13 cellular contexts compared by ENCODE assay signal in the genomic region with DNA sequence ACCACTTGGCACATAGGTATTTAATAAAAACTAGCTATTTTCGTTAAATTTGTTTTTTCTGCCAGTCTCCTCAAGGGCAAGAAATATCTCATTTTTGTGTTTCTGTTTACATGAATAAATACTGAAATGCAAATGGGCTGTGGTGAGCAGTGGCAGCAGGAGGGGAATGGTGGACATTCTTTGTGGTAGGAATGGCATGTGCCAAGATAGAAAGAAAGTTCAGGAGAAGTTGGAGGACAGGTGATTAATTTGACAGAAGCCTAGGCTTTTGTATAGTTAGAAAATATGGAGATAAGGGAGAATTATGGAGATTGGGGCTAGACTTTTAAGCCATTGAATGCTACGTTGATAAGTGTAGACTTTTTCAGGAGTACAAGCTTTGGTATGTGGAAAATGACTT. TPM values are rescaled to one million over a fixed set of nuclear protein-coding genes. Genes with fewer than 3 reads are reported as not detected.
DNase-seq lines count a peak whose midpoint lies in the region; ATAC-seq and TF ChIP-seq lines count a peak whose summit lies in the region.
"Had no signal": no experiment of that assay in that cellular context is flagged by ENCODE, and none has a peak within 500 bp of the region (broad histone marks: within the 10 kb centered on the region; RNA-seq: fewer than 3 reads in every experiment).

No MANE protein-coding gene starts in this region.

- H3K4me1 ChIP-seq in thoracic aorta (ENCODE audit: control insufficient read depth in 1 of 2, low read depth in 2 of 2) = peaks cover 67 to 96% of the 10 kb centered on the region in 2 donors

- peak overlapping the region in 1 of 2 donors; percentile 24 for H3K27ac ChIP-seq in thoracic aorta

- intact Hi-C loops in dendritic cell treated with granulocyte-macrophage colony-stimulating factor and Interleukin-4, amounts not matched to agents 40 ng/mL and 50 ng/mL, for 4 days (cut with micrococcal nuclease) = no loop called here

- no peaks in the 10 kb centered on the region for H3K9me3 Mint-ChIP-seq in activated T-cell treated with anti-CD3 and anti-CD28 coated beads, Interleukin-2, amount 50 U/mL, for 4 hours
- no peaks in the 10 kb centered on the region for H3K9me3 Mint-ChIP-seq in dendritic cell treated with granulocyte-macrophage colony-stimulating factor and Interleukin-4, amounts not matched to agents 40 ng/mL and 50 ng/mL, for 4 days

- H3K4me3 Mint-ChIP-seq in activated T-cell treated with anti-CD3 and anti-CD28 coated beads, Interleukin-2, amount 50 U/mL, for 4 hours = peak overlapping the region; percentile 67
- peak overlapping the region; percentile 7 for H3K4me3 Mint-ChIP-seq in dendritic cell treated with granulocyte-macrophage colony-stimulating factor and Interleukin-4, amounts not matched to agents 40 ng/mL and 50 ng/mL, for 4 days

- no peak for TF ChIP-seq CTCF in thoracic aorta (IDR thresholded peaks at IDR 0.05)

- no peak for ATAC-seq in activated T-cell treated with anti-CD3 and anti-CD28 coated beads, Interleukin-2, amount 50 U/mL, for 4 hours
- no peak for ATAC-seq in thoracic aorta (ENCODE audit: insufficient number of reproducible peaks, low FRiP score, low read depth)
- ATAC-seq in GM19397 (IDR thresholded peaks at IDR 0.05; ENCODE audit: unreplicated experiment) = no peak
- ATAC-seq: HCT116, left ventricle myocardium superior had no signal

- H3K36me3 Mint-ChIP-seq in activated T-cell treated with anti-CD3 and anti-CD28 coated beads, Interleukin-2, amount 50 U/mL, for 4 hours (ENCODE audit: insufficient read depth) = peaks cover 23% of the 10 kb centered on the region
- H3K36me3 Mint-ChIP-seq in dendritic cell treated with granulocyte-macrophage colony-stimulating factor and Interleukin-4, amounts not matched to agents 40 ng/mL and 50 ng/mL, for 4 days (ENCODE audit: low read depth) = peaks cover 38% of the 10 kb centered on the region

- H3K27me3 ChIP-seq in thoracic aorta (replicated peaks; ENCODE audit: insufficient read depth) = no peaks in the 10 kb centered on the region
- H3K27me3 ChIP-seq: ascending aorta had no signal

- TF ChIP-seq POLR2A in erythroblast (IDR thresholded peaks at IDR 0.05; ENCODE audit: low read length) = no peak

- no peaks in the 10 kb centered on the region for H3K9me3 ChIP-seq in thoracic aorta
- H3K9me3 ChIP-seq: ascending aorta had no signal

- H3K36me3 ChIP-seq in thoracic aorta = no peaks in the 10 kb centered on the region
- H3K36me3 ChIP-seq: ascending aorta had no signal

- H3K4me3 ChIP-seq in thoracic aorta = peak overlapping the region; percentile 9
- H3K4me3 ChIP-seq: ascending aorta had no signal

- peaks cover 82% of the 10 kb centered on the region for H3K4me1 Mint-ChIP-seq in activated T-cell treated with anti-CD3 and anti-CD28 coated beads, Interleukin-2, amount 50 U/mL, for 4 hours (ENCODE audit: low read depth)
- H3K4me1 Mint-ChIP-seq in dendritic cell treated with granulocyte-macrophage colony-stimulating factor and Interleukin-4, amounts not matched to agents 40 ng/mL and 50 ng/mL, for 4 days (ENCODE audit: low read depth) = peaks cover 50% of the 10 kb centered on the region

- H3K27me3 Mint-ChIP-seq in activated T-cell treated with anti-CD3 and anti-CD28 coated beads, Interleukin-2, amount 50 U/mL, for 4 hours (ENCODE audit: low read depth) = no peaks in the 10 kb centered on the region
- no peaks in the 10 kb centered on the region for H3K27me3 Mint-ChIP-seq in dendritic cell treated with granulocyte-macrophage colony-stimulating factor and Interleukin-4, amounts not matched to agents 40 ng/mL and 50 ng/mL, for 4 days

- peak overlapping the region; percentile 55 for H3K27ac Mint-ChIP-seq in dendritic cell treated with granulocyte-macrophage colony-stimulating factor and Interleukin-4, amounts not matched to agents 40 ng/mL and 50 ng/mL, for 4 days

- DNase-seq in activated T-cell treated with anti-CD3 and anti-CD28 coated beads, Interleukin-2, amount 50 U/mL, for 4 hours = no peak
- DNase-seq in activated T-cell treated with anti-CD3 and anti-CD28 coated beads, Interleukin-2, amount 50 U/mL, for 48 hours = no peak
- DNase-seq in RPMI7951 (ENCODE audit: low read depth) (peak; percentile 14), thoracic aorta (ENCODE audit: low spot score) (no peak), erythroblast (lab: John Stamatoyannopoulos, UW) (no peak)
- DNase-seq in activated CD4-positive, alpha-beta T cell treated with anti-CD3 and anti-CD28 coated beads for 1 hour = no peak
- DNase-seq: left ventricle myocardium superior; NCI-H187; stimulated activated CD4-positive, alpha-beta T cell treated with anti-CD3 and anti-CD28 coated beads, Interleukin-12 subunit alpha, Interleukin-12 subunit beta, amount 100 ng/mL, for 4 hours had no signal

RNA-seq across cellular contexts. Expression of a gene that starts 8.6 kb away (rescaled TPM):
- total RNA-seq in activated T-cell treated with anti-CD3 and anti-CD28 coated beads, Interleukin-2, amount 50 U/mL, for 4 hours = 100 to 1,000 TPM; 169 to 182 (median 171) TPM
- 24.5 and 36.4 TPM in 2 replicates for total RNA-seq in RPMI7951 (2014; rRNA removed; shearing (Covaris generic))
- 10 to 100 TPM; 67.4 to 75.0 TPM for total RNA-seq in thoracic aorta
